8 cellular contexts compared by ENCODE assay signal in the genomic region with DNA sequence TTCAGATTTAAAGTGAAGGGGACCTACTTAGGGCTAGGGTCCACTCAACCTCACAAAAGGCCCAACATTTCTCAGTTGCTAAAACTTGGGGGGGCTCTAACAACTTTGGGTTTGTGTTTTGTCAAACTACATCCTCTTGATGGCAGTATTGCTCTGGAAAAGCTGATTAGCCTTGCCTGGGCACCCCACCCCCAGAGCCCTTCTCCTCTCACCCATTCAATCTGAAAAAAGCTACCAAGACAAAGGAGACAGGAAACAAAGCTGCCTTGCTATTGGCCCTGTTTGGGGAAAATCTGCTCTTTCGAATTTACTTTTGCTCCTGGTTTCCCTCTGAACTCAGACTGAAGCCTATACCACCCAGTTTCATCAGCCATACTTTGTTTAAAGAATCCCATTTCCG.
DNase-seq lines count a peak whose midpoint lies in the region; ATAC-seq and TF ChIP-seq lines count a peak whose summit lies in the region.

No MANE protein-coding gene starts in this region.

- no peak overlapping the region for H3K4me3 ChIP-seq in HCT116 (replicated peaks in 1 of 2; ENCODE audit: low read depth in 1 of 2, low read length in 2 of 2)

- no peak overlapping the region for H3K9ac ChIP-seq in HCT116 (ENCODE audit: low read length)

- intact Hi-C loops in HCT116 (cut with micrococcal nuclease), result no loop called here
- intact Hi-C loops in activated CD4-positive, alpha-beta memory T cell treated with anti-CD3 and anti-CD28 coated beads for 36 hours (cut with micrococcal nuclease), result loop anchor here (1.0 to 5.0 kb wide), 5 partner anchors 11 to 785 kb away; partner anchors contain the start of gene STK26
- intact Hi-C loops in CD14-positive monocyte (cut with micrococcal nuclease), result no loop called here

- POLR2A ChIA-PET in HCT116 (lab: Charles Lee), result no interaction called here
- POLR2A ChIA-PET in activated CD4-positive, alpha-beta memory T cell treated with anti-CD3 and anti-CD28 coated beads for 36 hours (lab: Charles Lee), result interaction anchor here (1.0 to 1.4 kb wide), 2 partner anchors 196 to 391 kb away, joined by 3 read pairs; partner anchors contain the start of gene RAP2C

- no peaks in the 10 kb centered on the region for H3K9me3 Mint-ChIP-seq in activated CD8-positive, alpha-beta memory T cell treated with anti-CD3 and anti-CD28 coated beads, Interleukin-2, amount 10 ng/mL, durations not matched to agents 7 days and 5 days (ENCODE audit: low read depth)
- no peaks in the 10 kb centered on the region for H3K9me3 Mint-ChIP-seq in activated CD4-positive, alpha-beta memory T cell treated with anti-CD3 and anti-CD28 coated beads for 36 hours
- H3K9me3 Mint-ChIP-seq in immature natural killer cell (no peaks in the 10 kb centered on the region), CD14-positive monocyte (no peaks in the 10 kb centered on the region)

- peaks cover 61% of the 10 kb centered on the region for H3K79me2 ChIP-seq in HCT116 (ENCODE audit: insufficient read depth, low read length)

- H3K27me3 Mint-ChIP-seq in activated CD8-positive, alpha-beta memory T cell treated with anti-CD3 and anti-CD28 coated beads, Interleukin-2, amount 10 ng/mL, durations not matched to agents 7 days and 5 days, result no peaks in the 10 kb centered on the region
- H3K27me3 Mint-ChIP-seq in activated CD4-positive, alpha-beta memory T cell treated with anti-CD3 and anti-CD28 coated beads for 36 hours, result no peaks in the 10 kb centered on the region
- peaks cover 2 to 6% (median 5%) of the 10 kb centered on the region in 3 donors for H3K27me3 Mint-ChIP-seq in immature natural killer cell (ENCODE audit: low read depth in 3 of 3)
- H3K27me3 Mint-ChIP-seq in CD14-positive monocyte (ENCODE audit: low read depth in 3 of 3), result peaks cover 0 to 38% (median 0%) of the 10 kb centered on the region in 3 donors

- peak overlapping the region; percentile 70 for H3K4me3 Mint-ChIP-seq in activated CD8-positive, alpha-beta memory T cell treated with anti-CD3 and anti-CD28 coated beads, Interleukin-2, amount 10 ng/mL, durations not matched to agents 7 days and 5 days
- H3K4me3 Mint-ChIP-seq in activated CD4-positive, alpha-beta memory T cell treated with anti-CD3 and anti-CD28 coated beads for 36 hours, result peak overlapping the region; percentile 76
- H3K4me3 Mint-ChIP-seq in immature natural killer cell (peak overlapping the region in 2 of 5 donors; percentile 31 to 34), CD14-positive monocyte (no peak overlapping the region)

- no peaks in the 10 kb centered on the region for H3K9me2 ChIP-seq in HCT116 (ENCODE audit: insufficient read depth)

- no peaks in the 10 kb centered on the region for H3K9me3 ChIP-seq in HCT116 (ENCODE audit: control insufficient read depth in 1 of 2, insufficient read depth in 1 of 2, low read depth in 1 of 2, low read length in 2 of 2)

- H4K20me1 ChIP-seq in HCT116 (ENCODE audit: insufficient read depth), result no peaks in the 10 kb centered on the region

- DNase-seq in activated CD8-positive, alpha-beta memory T cell treated with anti-CD3 and anti-CD28 coated beads, Interleukin-2, amount 10 ng/mL, durations not matched to agents 7 days and 5 days, result peak; percentile 49
- DNase-seq in activated CD8-positive, alpha-beta memory T cell treated with anti-CD3 and anti-CD28 coated beads for 24 hours, result no peak
- DNase-seq in HCT116 (ENCODE audit: low read depth, low spot score) (no peak), LHCN-M2 (ENCODE audit: low read depth) (peak; percentile 17), immature natural killer cell (peak; percentile 35 to 55 (median 47)), CD14-positive monocyte (ENCODE audit: low spot score) (no peak)
- peak; percentile 73 for DNase-seq in activated CD4-positive, alpha-beta memory T cell treated with anti-CD3 and anti-CD28 coated beads for 36 hours
- no peak for DNase-seq in activated effector memory CD4-positive, alpha-beta T cell treated with anti-CD3 and anti-CD28 coated beads, Interleukin-2, amount 50 U/mL, for 16 hours

- ATAC-seq in activated CD8-positive, alpha-beta memory T cell treated with anti-CD3 and anti-CD28 coated beads, Interleukin-2, amount 10 ng/mL, durations not matched to agents 7 days and 5 days, result peak; percentile 71
- no peak for ATAC-seq in HCT116

- TF ChIP-seq POLR2A in HCT116 (IDR thresholded peaks at IDR 0.05; ENCODE audit: borderline replicate concordance, extremely low read depth, insufficient read depth, insufficient read length), result no peak

- TF ChIP-seq CTCF in HCT116 (IDR thresholded peaks at IDR 0.05 in 2 of 3, conservative IDR thresholded peaks at IDR 0.05 in 1 of 3; ENCODE audit: borderline replicate concordance in 1 of 3, insufficient read depth in 1 of 3, low read depth in 2 of 3, low read length in 2 of 3), result peak; percentile 23 to 80 (median 42); a peak in 5 of 6 replicates
- TF ChIP-seq CTCF in CD14-positive monocyte (IDR thresholded peaks at IDR 0.05), result no peak

- peaks cover 0 to 7% of the 10 kb centered on the region in 2 experiments; a peak in 2 of 4 replicates for H3K36me3 ChIP-seq in HCT116 (ENCODE audit: control insufficient read depth in 1 of 2, insufficient read depth in 2 of 2, low read length in 2 of 2)

- no TSS peak for BruUV-seq in HCT116 (replicated peaks; lab: Mats Ljungman, UMichigan)

- H3K4me1 ChIP-seq in HCT116 (ENCODE audit: control insufficient read depth in 1 of 2, insufficient read depth in 2 of 2, low read length in 2 of 2), result peaks cover 0 to 24% of the 10 kb centered on the region in 2 experiments; a peak in 3 of 4 replicates

- H3K4me1 Mint-ChIP-seq in activated CD8-positive, alpha-beta memory T cell treated with anti-CD3 and anti-CD28 coated beads, Interleukin-2, amount 10 ng/mL, durations not matched to agents 7 days and 5 days, result peaks cover 24% of the 10 kb centered on the region
- peaks cover 34% of the 10 kb centered on the region for H3K4me1 Mint-ChIP-seq in activated CD4-positive, alpha-beta memory T cell treated with anti-CD3 and anti-CD28 coated beads for 36 hours (ENCODE audit: low read depth)
- H3K4me1 Mint-ChIP-seq in immature natural killer cell, result peaks cover 29 to 30% of the 10 kb centered on the region in 2 donors
- H3K4me1 Mint-ChIP-seq in CD14-positive monocyte, result peaks cover 25% of the 10 kb centered on the region

- H3K27ac Mint-ChIP-seq in activated CD8-positive, alpha-beta memory T cell treated with anti-CD3 and anti-CD28 coated beads, Interleukin-2, amount 10 ng/mL, durations not matched to agents 7 days and 5 days, result peak overlapping the region; percentile 72
- H3K27ac Mint-ChIP-seq in activated CD4-positive, alpha-beta memory T cell treated with anti-CD3 and anti-CD28 coated beads for 36 hours, result peak overlapping the region; percentile 89
- H3K27ac Mint-ChIP-seq in immature natural killer cell (peak overlapping the region in 2 of 6 donors; percentile 11 to 13), CD14-positive monocyte (no peak overlapping the region)

- no peak overlapping the region for H3K27ac ChIP-seq in HCT116 (ENCODE audit: low read depth, low read length)

- H2AFZ ChIP-seq in HCT116 (ENCODE audit: low read depth, low read length, poor library complexity, severe bottlenecking), result no peak overlapping the region

- CTCF ChIA-PET in activated CD8-positive, alpha-beta memory T cell treated with anti-CD3 and anti-CD28 coated beads, Interleukin-2, amount 10 ng/mL, durations not matched to agents 7 days and 5 days (lab: Charles Lee), result interaction anchor here (0.8 to 2.2 kb wide), 8 partner anchors 8 to 786 kb away, joined by 3 to 10 read pairs (median 4); partner anchors contain the start of gene RAP2C
- CTCF ChIA-PET in HCT116 (lab: Charles Lee), result interaction anchor here (1.0 to 1.6 kb wide), 7 partner anchors 14 to 787 kb away, joined by 3 to 7 read pairs (median 4); partner anchors contain the start of gene RAP2C
- CTCF ChIA-PET in activated CD4-positive, alpha-beta memory T cell treated with anti-CD3 and anti-CD28 coated beads for 36 hours (lab: Charles Lee), result interaction anchor here (0.6 to 2.8 kb wide), 20 partner anchors 9 to 1842 kb away, joined by 3 to 18 read pairs (median 4); partner anchors contain the start of gene RAP2C

- H3K27me3 ChIP-seq in HCT116 (ENCODE audit: insufficient read depth, low read length), result no peaks in the 10 kb centered on the region

- peak; percentile 45 for TF ChIP-seq RAD21 in HCT116 (IDR thresholded peaks at IDR 0.05; ENCODE audit: low read depth)

- H3K4me2 ChIP-seq in HCT116 (ENCODE audit: low read length), result no peak overlapping the region

- RAD21 ChIA-PET in HCT116 (lab: Charles Lee; ENCODE audit: low non-redundant PET in 1 of 2, low total read pairs in 2 of 2, uncharacterized antibody in 2 of 2, unreplicated experiment in 2 of 2), result no interaction called here

- peaks cover 4% of the 10 kb centered on the region for H3K36me3 Mint-ChIP-seq in activated CD8-positive, alpha-beta memory T cell treated with anti-CD3 and anti-CD28 coated beads, Interleukin-2, amount 10 ng/mL, durations not matched to agents 7 days and 5 days
- H3K36me3 Mint-ChIP-seq in activated CD4-positive, alpha-beta memory T cell treated with anti-CD3 and anti-CD28 coated beads for 36 hours, result peaks cover 6% of the 10 kb centered on the region
- H3K36me3 Mint-ChIP-seq in immature natural killer cell (no peaks in the 10 kb centered on the region), CD14-positive monocyte (no peaks in the 10 kb centered on the region)

TF ChIP-seq in HCT116, 20 proteins besides CTCF, POLR2A, EP300 and RAD21 (continues in another document):
- no peak for TF ChIP-seq REST (IDR thresholded peaks at IDR 0.05; ENCODE audit: low read depth)

Comparison
In these comparisons a context has a peak if more than half of its experiments do, and no peak if none do; other contexts are left out.
1. DNase-seq: peak in activated CD8-positive, alpha-beta memory T cell treated with anti-CD3 and anti-CD28 coated beads, Interleukin-2, amount 10 ng/mL, durations not matched to agents 7 days and 5 days (single experiment), LHCN-M2 (single experiment), activated CD4-positive, alpha-beta memory T cell treated with anti-CD3 and anti-CD28 coated beads for 36 hours (single experiment) and immature natural killer cell (3 of 3); none in activated CD8-positive, alpha-beta memory T cell treated with anti-CD3 and anti-CD28 coated beads for 24 hours (single experiment), HCT116 (single experiment), activated effector memory CD4-positive, alpha-beta T cell treated with anti-CD3 and anti-CD28 coated beads, Interleukin-2, amount 50 U/mL, for 16 hours (single experiment) and CD14-positive monocyte (single experiment).
2. H3K27ac Mint-ChIP-seq: peak in activated CD8-positive, alpha-beta memory T cell treated with anti-CD3 and anti-CD28 coated beads, Interleukin-2, amount 10 ng/mL, durations not matched to agents 7 days and 5 days (single experiment) and activated CD4-positive, alpha-beta memory T cell treated with anti-CD3 and anti-CD28 coated beads for 36 hours (single experiment); none in CD14-positive monocyte (0 of 7).
3. H3K4me3 Mint-ChIP-seq: peak in activated CD8-positive, alpha-beta memory T cell treated with anti-CD3 and anti-CD28 coated beads, Interleukin-2, amount 10 ng/mL, durations not matched to agents 7 days and 5 days (single experiment) and activated CD4-positive, alpha-beta memory T cell treated with anti-CD3 and anti-CD28 coated beads for 36 hours (single experiment); none in CD14-positive monocyte (0 of 2).